Comparison of ENCODE assay signal across 8 cellular contexts in the genomic region with DNA sequence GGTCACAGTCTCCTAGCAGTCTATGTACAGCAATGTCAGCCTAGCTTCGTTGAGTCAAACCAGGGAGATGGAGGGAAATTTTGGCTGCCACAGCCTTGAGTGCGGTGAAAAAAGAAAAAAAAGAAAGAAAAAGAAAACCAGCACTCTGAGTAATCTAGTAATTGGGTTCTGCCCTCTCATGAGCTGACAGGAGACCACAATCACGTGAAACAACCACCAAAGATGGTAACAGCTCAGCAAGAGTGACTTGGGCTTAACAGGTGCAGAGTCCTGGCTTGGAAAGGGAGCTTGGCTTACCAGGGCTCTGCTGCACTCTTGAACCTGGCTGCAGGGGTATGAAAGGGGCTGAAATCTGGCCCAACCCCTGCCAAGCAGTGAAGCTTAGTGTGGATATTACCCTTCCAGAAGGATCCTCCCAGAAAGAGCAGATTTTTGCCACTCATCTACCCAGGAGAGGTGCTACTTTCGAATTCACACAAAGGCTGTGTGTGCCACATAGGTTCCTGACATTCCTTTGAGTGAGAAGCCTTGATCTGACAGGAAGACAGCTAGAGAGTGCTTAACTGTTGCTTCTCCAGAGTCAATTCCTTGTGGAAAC.
A peak's percentile ranks its signal among the peaks of the same experiment; 100 is the strongest.
DNase-seq lines count a peak whose midpoint lies in the region; ATAC-seq, FAIRE-seq and TF ChIP-seq lines count a peak whose summit lies in the region.

No MANE protein-coding gene starts in this region.

- peak; percentile 88 for ATAC-seq in HG03521 (IDR thresholded peaks at IDR 0.05; ENCODE audit: unreplicated experiment)

- no peaks in the 10 kb centered on the region for H3K9me3 ChIP-seq in small intestine (ENCODE audit: control insufficient read depth, low read depth)
- no peaks in the 10 kb centered on the region for H3K9me3 ChIP-seq in MG63

- H3K27ac ChIP-seq in small intestine (ENCODE audit: low read depth in 1 of 2, low read length in 1 of 2), result peak overlapping the region in 1 of 2 donors; percentile 75

- H3K4me1 ChIP-seq in small intestine (ENCODE audit: control insufficient read depth in 2 of 2, insufficient read depth in 1 of 2, low read depth in 1 of 2, low read length in 1 of 2), result peaks cover 2% of the 10 kb centered on the region in 2 donors

- DNase-seq in GM20000 (ENCODE audit: low spot score) (peak; percentile 80), small intestine (peak; percentile 52), MG63 (no peak), HTR-8/SVneo (ENCODE audit: insufficient read length, low spot score) (no peak), NCI-H187 treated with DMSO at 0.1 percent for 48 hours (lab: John Stamatoyannopoulos, UW) (no peak), cerebellar cortex (ENCODE audit: low spot score) (no peak)
- peak; percentile 72 to 76 for DNase-seq in activated T-cell treated with anti-CD3 and anti-CD28 coated beads, Interleukin-2, amount 50 U/mL, for 48 hours

- no peak for TF ChIP-seq CTCF in GM20000 (IDR thresholded peaks at IDR 0.05; ENCODE audit: extremely low read depth, missing control alignments)

- H3K27me3 ChIP-seq in small intestine (ENCODE audit: control insufficient read depth in 2 of 2, insufficient read depth in 2 of 2, low read length in 2 of 2), result no peaks in the 10 kb centered on the region
- H3K27me3 ChIP-seq in MG63, result no peaks in the 10 kb centered on the region

- FAIRE-seq in small intestine (lab: Jason Lieb, UNC) (no peak), HTR-8/SVneo (lab: Jason Lieb, UNC) (no peak)

- WGBS in small intestine, 3 donors, result 69 to 85% (median 71%) methylated on average over 4 of the region's 4 CpGs

- H3K4me3 ChIP-seq in small intestine (ENCODE audit: low read depth in 1 of 2, low read length in 2 of 2) (no peak overlapping the region), MG63 (no peak overlapping the region)

- H3K36me3 ChIP-seq in small intestine (ENCODE audit: control insufficient read depth in 2 of 2, insufficient read depth in 2 of 2, low read length in 2 of 2) (no peaks in the 10 kb centered on the region), MG63 (no peaks in the 10 kb centered on the region)

Comparison
In these comparisons a context has a peak if more than half of its experiments do, and no peak if none do; other contexts are left out.
1. DNase-seq: peak in GM20000 (single experiment), activated T-cell treated with anti-CD3 and anti-CD28 coated beads, Interleukin-2, amount 50 U/mL, for 48 hours (2 of 2) and small intestine (single experiment); none in MG63 (single experiment), HTR-8/SVneo (single experiment), NCI-H187 treated with DMSO at 0.1 percent for 48 hours (single experiment) and cerebellar cortex (single experiment).